ENCODE assay signal across 1 cellular context in the genomic region with DNA sequence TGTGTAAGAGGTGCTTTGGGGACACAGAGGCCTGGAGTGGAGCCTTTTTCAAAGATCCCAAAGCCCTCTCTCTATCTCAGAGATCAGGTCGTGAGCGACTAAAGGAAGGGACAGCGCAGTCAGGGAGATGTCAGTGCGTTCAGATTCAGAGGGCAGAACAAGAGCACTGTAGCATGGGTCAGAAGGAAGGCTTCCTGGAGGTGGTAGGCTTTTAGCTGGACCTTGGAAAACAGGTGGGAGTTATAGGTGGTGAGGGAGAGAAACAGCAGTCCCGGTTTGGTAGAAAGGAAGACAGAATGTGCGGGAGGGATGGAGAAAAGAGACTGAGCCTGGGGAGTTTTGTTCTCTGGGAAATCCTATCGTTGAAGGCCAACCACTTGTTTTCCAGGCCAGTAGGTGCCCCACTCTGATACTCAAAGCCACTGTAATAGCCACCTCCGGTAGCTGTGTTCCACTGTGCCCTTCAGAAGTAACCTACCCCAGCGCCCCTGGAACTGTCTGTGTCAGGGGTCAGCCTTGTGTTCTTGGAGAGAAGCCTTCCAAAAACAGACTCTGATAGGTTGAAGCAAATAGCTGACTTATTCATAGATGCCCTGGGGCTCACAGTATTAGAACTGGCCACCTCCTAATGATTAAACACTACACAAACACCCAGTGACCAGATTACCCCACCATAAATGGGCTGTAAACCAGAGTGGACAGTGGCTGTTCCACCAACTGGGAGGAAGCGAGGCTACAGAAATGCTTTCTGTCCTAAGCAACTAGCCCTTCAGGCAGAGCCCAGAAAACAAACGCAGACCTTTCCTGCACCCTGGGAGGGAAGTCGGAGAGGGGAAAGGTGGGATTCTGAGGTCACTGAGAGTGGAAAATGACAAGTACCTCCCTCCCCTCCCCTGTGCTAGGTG.
TF ChIP-seq lines count a peak whose summit lies in the region.

No MANE protein-coding gene starts in this region.

TF ChIP-seq in HepG2, 621 proteins besides CTCF, POLR2A, EP300 and RAD21 (continued from another document and continues in another):
- TF ChIP-seq, protein P1, sequence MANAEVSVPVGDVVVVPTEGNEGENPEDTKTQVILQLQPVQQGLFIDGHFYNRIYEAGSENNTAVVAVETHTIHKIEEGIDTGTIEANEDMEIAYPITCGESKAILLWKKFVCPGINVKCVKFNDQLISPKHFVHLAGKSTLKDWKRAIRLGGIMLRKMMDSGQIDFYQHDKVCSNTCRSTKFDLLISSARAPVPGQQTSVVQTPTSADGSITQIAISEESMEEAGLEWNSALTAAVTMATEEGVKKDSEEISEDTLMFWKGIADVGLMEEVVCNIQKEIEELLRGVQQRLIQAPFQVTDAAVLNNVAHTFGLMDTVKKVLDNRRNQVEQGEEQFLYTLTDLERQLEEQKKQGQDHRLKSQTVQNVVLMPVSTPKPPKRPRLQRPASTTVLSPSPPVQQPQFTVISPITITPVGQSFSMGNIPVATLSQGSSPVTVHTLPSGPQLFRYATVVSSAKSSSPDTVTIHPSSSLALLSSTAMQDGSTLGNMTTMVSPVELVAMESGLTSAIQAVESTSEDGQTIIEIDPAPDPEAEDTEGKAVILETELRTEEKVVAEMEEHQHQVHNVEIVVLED (CRISPR knock-in tag; IDR thresholded peaks at IDR 0.05; ENCODE audit: borderline replicate concordance): no peak
- TF ChIP-seq FOXA1 (IDR thresholded peaks at IDR 0.05): no peak
- peak; percentile 56; the same call in 1 of the 2 replicates for TF ChIP-seq FOXA1 (CRISPR knock-in tag; IDR thresholded peaks at IDR 0.05)
- TF ChIP-seq ZNF746 (CRISPR knock-in tag; IDR thresholded peaks at IDR 0.05): peak; percentile 25; the same call in 1 of the 2 replicates
- peak; percentile 71; the same call in 1 of the 2 replicates for TF ChIP-seq MEF2D (CRISPR knock-in tag; IDR thresholded peaks at IDR 0.05)
- peak; percentile 91 for TF ChIP-seq RXRB (CRISPR knock-in tag; IDR thresholded peaks at IDR 0.05; ENCODE audit: borderline replicate concordance)
- peak; percentile 49; the same call in 1 of the 2 replicates for TF ChIP-seq HDAC1 (CRISPR knock-in tag; IDR thresholded peaks at IDR 0.05)
- TF ChIP-seq, protein P2, sequence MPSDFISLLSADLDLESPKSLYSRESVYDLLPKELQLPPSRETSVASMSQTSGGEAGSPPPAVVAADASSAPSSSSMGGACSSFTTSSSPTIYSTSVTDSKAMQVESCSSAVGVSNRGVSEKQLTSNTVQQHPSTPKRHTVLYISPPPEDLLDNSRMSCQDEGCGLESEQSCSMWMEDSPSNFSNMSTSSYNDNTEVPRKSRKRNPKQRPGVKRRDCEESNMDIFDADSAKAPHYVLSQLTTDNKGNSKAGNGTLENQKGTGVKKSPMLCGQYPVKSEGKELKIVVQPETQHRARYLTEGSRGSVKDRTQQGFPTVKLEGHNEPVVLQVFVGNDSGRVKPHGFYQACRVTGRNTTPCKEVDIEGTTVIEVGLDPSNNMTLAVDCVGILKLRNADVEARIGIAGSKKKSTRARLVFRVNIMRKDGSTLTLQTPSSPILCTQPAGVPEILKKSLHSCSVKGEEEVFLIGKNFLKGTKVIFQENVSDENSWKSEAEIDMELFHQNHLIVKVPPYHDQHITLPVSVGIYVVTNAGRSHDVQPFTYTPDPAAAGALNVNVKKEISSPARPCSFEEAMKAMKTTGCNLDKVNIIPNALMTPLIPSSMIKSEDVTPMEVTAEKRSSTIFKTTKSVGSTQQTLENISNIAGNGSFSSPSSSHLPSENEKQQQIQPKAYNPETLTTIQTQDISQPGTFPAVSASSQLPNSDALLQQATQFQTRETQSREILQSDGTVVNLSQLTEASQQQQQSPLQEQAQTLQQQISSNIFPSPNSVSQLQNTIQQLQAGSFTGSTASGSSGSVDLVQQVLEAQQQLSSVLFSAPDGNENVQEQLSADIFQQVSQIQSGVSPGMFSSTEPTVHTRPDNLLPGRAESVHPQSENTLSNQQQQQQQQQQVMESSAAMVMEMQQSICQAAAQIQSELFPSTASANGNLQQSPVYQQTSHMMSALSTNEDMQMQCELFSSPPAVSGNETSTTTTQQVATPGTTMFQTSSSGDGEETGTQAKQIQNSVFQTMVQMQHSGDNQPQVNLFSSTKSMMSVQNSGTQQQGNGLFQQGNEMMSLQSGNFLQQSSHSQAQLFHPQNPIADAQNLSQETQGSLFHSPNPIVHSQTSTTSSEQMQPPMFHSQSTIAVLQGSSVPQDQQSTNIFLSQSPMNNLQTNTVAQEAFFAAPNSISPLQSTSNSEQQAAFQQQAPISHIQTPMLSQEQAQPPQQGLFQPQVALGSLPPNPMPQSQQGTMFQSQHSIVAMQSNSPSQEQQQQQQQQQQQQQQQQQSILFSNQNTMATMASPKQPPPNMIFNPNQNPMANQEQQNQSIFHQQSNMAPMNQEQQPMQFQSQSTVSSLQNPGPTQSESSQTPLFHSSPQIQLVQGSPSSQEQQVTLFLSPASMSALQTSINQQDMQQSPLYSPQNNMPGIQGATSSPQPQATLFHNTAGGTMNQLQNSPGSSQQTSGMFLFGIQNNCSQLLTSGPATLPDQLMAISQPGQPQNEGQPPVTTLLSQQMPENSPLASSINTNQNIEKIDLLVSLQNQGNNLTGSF (CRISPR knock-in tag; IDR thresholded peaks at IDR 0.05): no peak
- TF ChIP-seq, protein P3, sequence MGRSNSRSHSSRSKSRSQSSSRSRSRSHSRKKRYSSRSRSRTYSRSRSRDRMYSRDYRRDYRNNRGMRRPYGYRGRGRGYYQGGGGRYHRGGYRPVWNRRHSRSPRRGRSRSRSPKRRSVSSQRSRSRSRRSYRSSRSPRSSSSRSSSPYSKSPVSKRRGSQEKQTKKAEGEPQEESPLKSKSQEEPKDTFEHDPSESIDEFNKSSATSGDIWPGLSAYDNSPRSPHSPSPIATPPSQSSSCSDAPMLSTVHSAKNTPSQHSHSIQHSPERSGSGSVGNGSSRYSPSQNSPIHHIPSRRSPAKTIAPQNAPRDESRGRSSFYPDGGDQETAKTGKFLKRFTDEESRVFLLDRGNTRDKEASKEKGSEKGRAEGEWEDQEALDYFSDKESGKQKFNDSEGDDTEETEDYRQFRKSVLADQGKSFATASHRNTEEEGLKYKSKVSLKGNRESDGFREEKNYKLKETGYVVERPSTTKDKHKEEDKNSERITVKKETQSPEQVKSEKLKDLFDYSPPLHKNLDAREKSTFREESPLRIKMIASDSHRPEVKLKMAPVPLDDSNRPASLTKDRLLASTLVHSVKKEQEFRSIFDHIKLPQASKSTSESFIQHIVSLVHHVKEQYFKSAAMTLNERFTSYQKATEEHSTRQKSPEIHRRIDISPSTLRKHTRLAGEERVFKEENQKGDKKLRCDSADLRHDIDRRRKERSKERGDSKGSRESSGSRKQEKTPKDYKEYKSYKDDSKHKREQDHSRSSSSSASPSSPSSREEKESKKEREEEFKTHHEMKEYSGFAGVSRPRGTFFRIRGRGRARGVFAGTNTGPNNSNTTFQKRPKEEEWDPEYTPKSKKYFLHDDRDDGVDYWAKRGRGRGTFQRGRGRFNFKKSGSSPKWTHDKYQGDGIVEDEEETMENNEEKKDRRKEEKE (IDR thresholded peaks at IDR 0.05): no peak
- no peak for TF ChIP-seq ZNF781 (CRISPR knock-in tag; IDR thresholded peaks at IDR 0.05; ENCODE audit: borderline replicate concordance, not compliant biosample characterization)
- peak; percentile 21; the same call in 1 of the 2 replicates for TF ChIP-seq NFIC (IDR thresholded peaks at IDR 0.05; ENCODE audit: low read length)
- TF ChIP-seq, protein P4, sequence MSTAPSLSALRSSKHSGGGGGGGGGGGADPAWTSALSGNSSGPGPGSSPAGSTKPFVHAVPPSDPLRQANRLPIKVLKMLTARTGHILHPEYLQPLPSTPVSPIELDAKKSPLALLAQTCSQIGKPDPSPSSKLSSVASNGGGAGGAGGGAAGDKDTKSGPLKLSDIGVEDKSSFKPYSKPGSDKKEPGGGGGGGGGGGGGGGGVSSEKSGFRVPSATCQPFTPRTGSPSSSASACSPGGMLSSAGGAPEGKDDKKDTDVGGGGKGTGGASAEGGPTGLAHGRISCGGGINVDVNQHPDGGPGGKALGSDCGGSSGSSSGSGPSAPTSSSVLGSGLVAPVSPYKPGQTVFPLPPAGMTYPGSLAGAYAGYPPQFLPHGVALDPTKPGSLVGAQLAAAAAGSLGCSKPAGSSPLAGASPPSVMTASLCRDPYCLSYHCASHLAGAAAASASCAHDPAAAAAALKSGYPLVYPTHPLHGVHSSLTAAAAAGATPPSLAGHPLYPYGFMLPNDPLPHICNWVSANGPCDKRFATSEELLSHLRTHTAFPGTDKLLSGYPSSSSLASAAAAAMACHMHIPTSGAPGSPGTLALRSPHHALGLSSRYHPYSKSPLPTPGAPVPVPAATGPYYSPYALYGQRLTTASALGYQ (CRISPR knock-in tag; IDR thresholded peaks at IDR 0.05): 0 out of 2 replicates have a peak, but pooled peaks have one; percentile 55
- TF ChIP-seq, protein P5, sequence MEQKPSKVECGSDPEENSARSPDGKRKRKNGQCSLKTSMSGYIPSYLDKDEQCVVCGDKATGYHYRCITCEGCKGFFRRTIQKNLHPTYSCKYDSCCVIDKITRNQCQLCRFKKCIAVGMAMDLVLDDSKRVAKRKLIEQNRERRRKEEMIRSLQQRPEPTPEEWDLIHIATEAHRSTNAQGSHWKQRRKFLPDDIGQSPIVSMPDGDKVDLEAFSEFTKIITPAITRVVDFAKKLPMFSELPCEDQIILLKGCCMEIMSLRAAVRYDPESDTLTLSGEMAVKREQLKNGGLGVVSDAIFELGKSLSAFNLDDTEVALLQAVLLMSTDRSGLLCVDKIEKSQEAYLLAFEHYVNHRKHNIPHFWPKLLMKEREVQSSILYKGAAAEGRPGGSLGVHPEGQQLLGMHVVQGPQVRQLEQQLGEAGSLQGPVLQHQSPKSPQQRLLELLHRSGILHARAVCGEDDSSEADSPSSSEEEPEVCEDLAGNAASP (CRISPR knock-in tag; IDR thresholded peaks at IDR 0.05; ENCODE audit: borderline replicate concordance): peak; percentile 53; the same call in 1 of the 2 replicates
- peak in 1 of 2 experiments; percentile 63; a peak in 2 of 4 replicates for TF ChIP-seq NR2F1 (CRISPR knock-in tag; IDR thresholded peaks at IDR 0.05)
- TF ChIP-seq, protein P6, sequence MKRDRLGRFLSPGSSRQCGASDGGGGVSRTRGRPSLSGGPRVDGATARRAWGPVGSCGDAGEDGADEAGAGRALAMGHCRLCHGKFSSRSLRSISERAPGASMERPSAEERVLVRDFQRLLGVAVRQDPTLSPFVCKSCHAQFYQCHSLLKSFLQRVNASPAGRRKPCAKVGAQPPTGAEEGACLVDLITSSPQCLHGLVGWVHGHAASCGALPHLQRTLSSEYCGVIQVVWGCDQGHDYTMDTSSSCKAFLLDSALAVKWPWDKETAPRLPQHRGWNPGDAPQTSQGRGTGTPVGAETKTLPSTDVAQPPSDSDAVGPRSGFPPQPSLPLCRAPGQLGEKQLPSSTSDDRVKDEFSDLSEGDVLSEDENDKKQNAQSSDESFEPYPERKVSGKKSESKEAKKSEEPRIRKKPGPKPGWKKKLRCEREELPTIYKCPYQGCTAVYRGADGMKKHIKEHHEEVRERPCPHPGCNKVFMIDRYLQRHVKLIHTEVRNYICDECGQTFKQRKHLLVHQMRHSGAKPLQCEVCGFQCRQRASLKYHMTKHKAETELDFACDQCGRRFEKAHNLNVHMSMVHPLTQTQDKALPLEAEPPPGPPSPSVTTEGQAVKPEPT (CRISPR knock-in tag; IDR thresholded peaks at IDR 0.05; ENCODE audit: low read depth): no peak
- no peak for TF ChIP-seq SSRP1 (CRISPR knock-in tag; IDR thresholded peaks at IDR 0.05)
- TF ChIP-seq, protein P7, sequence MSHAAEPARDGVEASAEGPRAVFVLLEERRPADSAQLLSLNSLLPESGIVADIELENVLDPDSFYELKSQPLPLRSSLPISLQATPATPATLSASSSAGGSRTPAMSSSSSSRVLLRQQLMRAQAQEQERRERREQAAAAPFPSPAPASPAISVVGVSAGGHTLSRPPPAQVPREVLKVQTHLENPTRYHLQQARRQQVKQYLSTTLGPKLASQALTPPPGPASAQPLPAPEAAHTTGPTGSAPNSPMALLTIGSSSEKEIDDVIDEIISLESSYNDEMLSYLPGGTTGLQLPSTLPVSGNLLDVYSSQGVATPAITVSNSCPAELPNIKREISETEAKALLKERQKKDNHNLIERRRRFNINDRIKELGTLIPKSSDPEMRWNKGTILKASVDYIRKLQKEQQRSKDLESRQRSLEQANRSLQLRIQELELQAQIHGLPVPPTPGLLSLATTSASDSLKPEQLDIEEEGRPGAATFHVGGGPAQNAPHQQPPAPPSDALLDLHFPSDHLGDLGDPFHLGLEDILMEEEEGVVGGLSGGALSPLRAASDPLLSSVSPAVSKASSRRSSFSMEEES (CRISPR knock-in tag; IDR thresholded peaks at IDR 0.05): no peak
- TF ChIP-seq, protein P8, sequence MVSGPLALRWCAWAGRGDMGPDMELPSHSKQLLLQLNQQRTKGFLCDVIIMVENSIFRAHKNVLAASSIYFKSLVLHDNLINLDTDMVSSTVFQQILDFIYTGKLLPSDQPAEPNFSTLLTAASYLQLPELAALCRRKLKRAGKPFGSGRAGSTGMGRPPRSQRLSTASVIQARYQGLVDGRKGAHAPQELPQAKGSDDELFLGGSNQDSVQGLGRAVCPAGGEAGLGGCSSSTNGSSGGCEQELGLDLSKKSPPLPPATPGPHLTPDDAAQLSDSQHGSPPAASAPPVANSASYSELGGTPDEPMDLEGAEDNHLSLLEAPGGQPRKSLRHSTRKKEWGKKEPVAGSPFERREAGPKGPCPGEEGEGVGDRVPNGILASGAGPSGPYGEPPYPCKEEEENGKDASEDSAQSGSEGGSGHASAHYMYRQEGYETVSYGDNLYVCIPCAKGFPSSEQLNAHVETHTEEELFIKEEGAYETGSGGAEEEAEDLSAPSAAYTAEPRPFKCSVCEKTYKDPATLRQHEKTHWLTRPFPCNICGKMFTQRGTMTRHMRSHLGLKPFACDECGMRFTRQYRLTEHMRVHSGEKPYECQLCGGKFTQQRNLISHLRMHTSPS (CRISPR knock-in tag; IDR thresholded peaks at IDR 0.05; ENCODE audit: low read depth): peak; percentile 62; the same call in 1 of the 2 replicates
- TF ChIP-seq, protein P9, sequence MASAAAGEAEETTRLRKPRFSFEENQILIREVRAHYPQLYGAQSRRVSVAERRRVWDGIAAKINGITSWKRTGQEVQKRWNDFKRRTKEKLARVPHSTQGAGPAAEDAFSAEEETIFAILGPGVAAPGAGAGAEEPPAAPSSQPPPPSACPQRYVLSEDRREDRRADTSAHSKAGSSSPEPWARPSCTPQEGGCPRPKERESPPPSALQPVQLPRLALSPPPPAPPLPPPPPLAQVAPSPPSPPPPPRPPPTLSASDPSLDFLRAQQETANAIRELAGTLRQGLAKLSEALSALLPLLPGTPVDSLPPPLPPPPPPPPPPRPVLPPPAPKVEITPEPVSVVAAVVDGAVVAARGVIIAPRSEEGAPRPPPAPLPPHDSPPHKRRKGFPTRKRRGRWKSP (CRISPR knock-in tag; IDR thresholded peaks at IDR 0.05): peak; percentile 48; the same call in 1 of the 2 replicates
- no peak for TF ChIP-seq ZSCAN12 (CRISPR knock-in tag; IDR thresholded peaks at IDR 0.05)
- peak; percentile 59; the same call in 1 of the 2 replicates for TF ChIP-seq ZNF709 (CRISPR knock-in tag; IDR thresholded peaks at IDR 0.05)
- peak; percentile 73; the same call in 1 of the 2 replicates for TF ChIP-seq RARA (CRISPR knock-in tag; IDR thresholded peaks at IDR 0.05)
